16 cellular contexts compared by ENCODE assay signal in genomic region chr3:79369306-79369705, GRCh38.
DNase-seq lines count a peak whose midpoint lies in the region; ATAC-seq and TF ChIP-seq lines count a peak whose summit lies in the region.
"Had no signal": no experiment of that assay in that cellular context is flagged by ENCODE, and none has a peak within 500 bp of the region (broad histone marks: within the 10 kb centered on the region; RNA-seq: fewer than 3 reads in every experiment).

No MANE protein-coding gene starts in this region.

- DNase-seq in SIG-M5 treated with dmso at 0.1 percent for 504 hours (lab: John Stamatoyannopoulos, UW; ENCODE audit: unreplicated experiment) (peak; percentile 7), SIG-M5 (lab: John Stamatoyannopoulos, UW) (no peak), SK-N-MC (ENCODE audit: low read depth, low spot score) (peak; percentile 3), fibroblast of the aortic adventitia (ENCODE audit: low read depth) (peak; percentile 27), stromal cell of bone marrow (ENCODE audit: low read depth) (peak; percentile 11), T-cell (no peak)
- DNase-seq: anterior cingulate cortex, erythroblast, H7, left lung, NCI-H510A had no signal

- CTCF ChIA-PET in T-cell (lab: Charles Lee) = no interaction called here

- H3K4me3 Mint-ChIP-seq in T-cell = no peak overlapping the region
- H3K4me3 Mint-ChIP-seq: CD14-positive monocyte had no signal

- peak; percentile 38 for TF ChIP-seq CTCF in fibroblast of the aortic adventitia (IDR thresholded peaks at IDR 0.05; ENCODE audit: insufficient read depth, low read length)

- no peaks in the 10 kb centered on the region for H3K36me3 ChIP-seq in SK-N-MC (ENCODE audit: insufficient read depth, low read length)
- H3K36me3 ChIP-seq: left lung had no signal

- H3K27ac Mint-ChIP-seq in T-cell = no peak overlapping the region
- H3K27ac Mint-ChIP-seq: CD14-positive monocyte had no signal

- peaks cover 7 to 20% (median 12%) of the 10 kb centered on the region in 3 donors for H3K9me3 Mint-ChIP-seq in T-cell
- H3K9me3 Mint-ChIP-seq: CD14-positive monocyte had no signal

- no peaks in the 10 kb centered on the region for H3K4me1 Mint-ChIP-seq in T-cell
- H3K4me1 Mint-ChIP-seq: CD14-positive monocyte had no signal

- H3K36me3 Mint-ChIP-seq in T-cell = no peaks in the 10 kb centered on the region
- H3K36me3 Mint-ChIP-seq: CD14-positive monocyte had no signal

- H3K9me3 ChIP-seq in SK-N-MC (ENCODE audit: low read depth, low read length) = no peaks in the 10 kb centered on the region
- H3K9me3 ChIP-seq: left lung had no signal

- ATAC-seq in GM21515 (IDR thresholded peaks at IDR 0.05; ENCODE audit: unreplicated experiment) = no peak
- no peak for ATAC-seq in T-cell (replicated peaks in 1 of 4)
- ATAC-seq in HG03108 (IDR thresholded peaks at IDR 0.05; ENCODE audit: unreplicated experiment) = no peak
- ATAC-seq: left lung had no signal

- H3K4me3 ChIP-seq in SK-N-MC (no peak overlapping the region), fibroblast of the aortic adventitia (ENCODE audit: low read depth, low read length) (no peak overlapping the region)
- H3K4me3 ChIP-seq: left lung had no signal

- POLR2A ChIA-PET in T-cell (lab: Charles Lee) = no interaction called here

- no peak overlapping the region for H3K9ac ChIP-seq in SK-N-MC (ENCODE audit: insufficient read length)
- H3K9ac ChIP-seq: KMS-11, parathyroid adenoma had no signal

- H3K27me3 Mint-ChIP-seq in T-cell = no peaks in the 10 kb centered on the region

- 0 out of 2 replicates have a peak overlapping the region, but pooled peaks have one; percentile 25 for H3K27ac ChIP-seq in SK-N-MC
- H3K27ac ChIP-seq: KMS-11, left lung, parathyroid adenoma had no signal

Comparison
In these comparisons a context has a peak if more than half of its experiments do, and no peak if none do; other contexts are left out.
1. DNase-seq: peak in SIG-M5 treated with dmso at 0.1 percent for 504 hours (single experiment), SK-N-MC (single experiment), fibroblast of the aortic adventitia (single experiment) and stromal cell of bone marrow (single experiment); none in SIG-M5 (single experiment) and T-cell (0 of 34).